Comparison of ENCODE assay signal across 2 cellular contexts in genomic region chr10:117360994-117361667, GRCh38.
TF ChIP-seq lines count a peak whose summit lies in the region.

No MANE protein-coding gene starts in this region.

TF ChIP-seq in SK-N-SH, 30 proteins besides CTCF, POLR2A, EP300 and RAD21 (continued from another document):
- TF ChIP-seq REST (IDR thresholded peaks at IDR 0.05; ENCODE audit: low read depth, low read length) (no peak), TCF12 (IDR thresholded peaks at IDR 0.05) (no peak), SMC3 (IDR thresholded peaks at IDR 0.05; ENCODE audit: low read depth, low read length) (no peak), TEAD4 (IDR thresholded peaks at IDR 0.05; ENCODE audit: borderline replicate concordance, insufficient read depth) (no peak), PBX3 (IDR thresholded peaks at IDR 0.05) (peak; percentile 16; the same call in 1 of the 2 replicates)

TF ChIP-seq in HepG2, 621 proteins besides CTCF, POLR2A, EP300 and RAD21 (continued from another document and continues in another):
- TF ChIP-seq AHDC1 (CRISPR knock-in tag; IDR thresholded peaks at IDR 0.05; ENCODE audit: borderline replicate concordance), result peak; percentile 84; the same call in 1 of the 2 replicates
- no peak for TF ChIP-seq SNAPC5 (CRISPR knock-in tag; IDR thresholded peaks at IDR 0.05; ENCODE audit: borderline replicate concordance)
- TF ChIP-seq ZNF609 (CRISPR knock-in tag; IDR thresholded peaks at IDR 0.05; ENCODE audit: borderline replicate concordance), result peak; percentile 88; the same call in 1 of the 2 replicates
- TF ChIP-seq ZNF12 (CRISPR knock-in tag; IDR thresholded peaks at IDR 0.05), result no peak
- peak; percentile 16; the same call in 1 of the 2 replicates for TF ChIP-seq SOX13 (IDR thresholded peaks at IDR 0.05)
- TF ChIP-seq SOX13 (CRISPR knock-in tag; conservative IDR thresholded peaks at IDR 0.05 in 1 of 2, IDR thresholded peaks at IDR 0.05 in 1 of 2), result peak in 1 of 2 experiments; percentile 84; a peak in 2 of 4 replicates
- TF ChIP-seq TOPORS (CRISPR knock-in tag; IDR thresholded peaks at IDR 0.05), result no peak
- peak; percentile 86; the same call in 1 of the 2 replicates for TF ChIP-seq HMG20A (CRISPR knock-in tag; IDR thresholded peaks at IDR 0.05; ENCODE audit: borderline replicate concordance)
- peak; percentile 89 for TF ChIP-seq ARID3A (IDR thresholded peaks at IDR 0.05; ENCODE audit: low read depth, low read length)
- no peak for TF ChIP-seq MLX (CRISPR knock-in tag; IDR thresholded peaks at IDR 0.05)
- peak; percentile 69 for TF ChIP-seq ATF7 (IDR thresholded peaks at IDR 0.05)
- no peak for TF ChIP-seq ATF7 (CRISPR knock-in tag; IDR thresholded peaks at IDR 0.05)
- TF ChIP-seq ZNF224 (CRISPR knock-in tag; IDR thresholded peaks at IDR 0.05), result no peak
- TF ChIP-seq HNRNPUL1 (IDR thresholded peaks at IDR 0.05; ENCODE audit: low read depth, low read length), result peak; percentile 97
- peak; percentile 83 for TF ChIP-seq TCF7L2 (IDR thresholded peaks at IDR 0.05; ENCODE audit: low read depth, low read length)
- TF ChIP-seq JARID2 (CRISPR knock-in tag; IDR thresholded peaks at IDR 0.05; ENCODE audit: insufficient replicate concordance), result no peak
- TF ChIP-seq MIXL1 (CRISPR knock-in tag; IDR thresholded peaks at IDR 0.05), result peak; percentile 88
- 0 out of 2 replicates have a peak, but pooled peaks have one; percentile 23 for TF ChIP-seq SP5 (CRISPR knock-in tag; IDR thresholded peaks at IDR 0.05; ENCODE audit: borderline replicate concordance, low read depth)
- no peak for TF ChIP-seq ZNF747 (CRISPR knock-in tag; IDR thresholded peaks at IDR 0.05; ENCODE audit: borderline replicate concordance)
- no peak for TF ChIP-seq ATAD3A (CRISPR knock-in tag; IDR thresholded peaks at IDR 0.05)
- TF ChIP-seq ZNF441 (CRISPR knock-in tag; IDR thresholded peaks at IDR 0.05; ENCODE audit: borderline replicate concordance), result no peak
- peak; percentile 76 for TF ChIP-seq TBX2 (CRISPR knock-in tag; IDR thresholded peaks at IDR 0.05; ENCODE audit: borderline replicate concordance)
- no peak for TF ChIP-seq ZMYM2 (CRISPR knock-in tag; IDR thresholded peaks at IDR 0.05)
- TF ChIP-seq GMEB1 (CRISPR knock-in tag; IDR thresholded peaks at IDR 0.05; ENCODE audit: borderline replicate concordance), result peak; percentile 24; the same call in 1 of the 2 replicates
- peak; percentile 28; the same call in 1 of the 2 replicates for TF ChIP-seq ATF1 (CRISPR knock-in tag; IDR thresholded peaks at IDR 0.05)
- 0 out of 2 replicates have a peak, but pooled peaks have one; percentile 46 for TF ChIP-seq ZBTB39 (CRISPR knock-in tag; IDR thresholded peaks at IDR 0.05)
- TF ChIP-seq MEF2D (CRISPR knock-in tag; IDR thresholded peaks at IDR 0.05), result 0 out of 2 replicates have a peak, but pooled peaks have one; percentile 26
- TF ChIP-seq ZKSCAN8 (CRISPR knock-in tag; IDR thresholded peaks at IDR 0.05; ENCODE audit: borderline replicate concordance), result 0 out of 2 replicates have a peak, but pooled peaks have one; percentile 43
- peak in 1 of 2 experiments; percentile 53; a peak in 1 of 4 replicates for TF ChIP-seq KLF16 (CRISPR knock-in tag; IDR thresholded peaks at IDR 0.05)
- peak; percentile 78; the same call in 1 of the 2 replicates for TF ChIP-seq NCOR1 (IDR thresholded peaks at IDR 0.05; ENCODE audit: borderline replicate concordance, low read length)
- TF ChIP-seq SIX1 (CRISPR knock-in tag; IDR thresholded peaks at IDR 0.05; ENCODE audit: borderline replicate concordance), result peak; percentile 58; the same call in 1 of the 2 replicates
- no peak for TF ChIP-seq FLYWCH1 (CRISPR knock-in tag; IDR thresholded peaks at IDR 0.05)
- peak; percentile 66; the same call in 1 of the 2 replicates for TF ChIP-seq FOXP1 (IDR thresholded peaks at IDR 0.05)
- peak; percentile 94 for TF ChIP-seq FOXP1 (CRISPR knock-in tag; IDR thresholded peaks at IDR 0.05)
- TF ChIP-seq ZNF816 (CRISPR knock-in tag; IDR thresholded peaks at IDR 0.05; ENCODE audit: borderline replicate concordance), result 0 out of 2 replicates have a peak, but pooled peaks have one; percentile 52
- TF ChIP-seq NBN (conservative IDR thresholded peaks at IDR 0.05), result no peak
- TF ChIP-seq NFIB (CRISPR knock-in tag; IDR thresholded peaks at IDR 0.05; ENCODE audit: borderline replicate concordance), result no peak
- TF ChIP-seq SOX5 (CRISPR knock-in tag; IDR thresholded peaks at IDR 0.05; ENCODE audit: borderline replicate concordance), result peak; percentile 77; the same call in 1 of the 2 replicates
- TF ChIP-seq SRF (IDR thresholded peaks at IDR 0.05; ENCODE audit: low read depth, low read length), result no peak
- peak; percentile 40; the same call in 1 of the 2 replicates for TF ChIP-seq ZGPAT (CRISPR knock-in tag; IDR thresholded peaks at IDR 0.05)
